Comparison of ENCODE assay signal across 21 cellular contexts in the genomic region with DNA sequence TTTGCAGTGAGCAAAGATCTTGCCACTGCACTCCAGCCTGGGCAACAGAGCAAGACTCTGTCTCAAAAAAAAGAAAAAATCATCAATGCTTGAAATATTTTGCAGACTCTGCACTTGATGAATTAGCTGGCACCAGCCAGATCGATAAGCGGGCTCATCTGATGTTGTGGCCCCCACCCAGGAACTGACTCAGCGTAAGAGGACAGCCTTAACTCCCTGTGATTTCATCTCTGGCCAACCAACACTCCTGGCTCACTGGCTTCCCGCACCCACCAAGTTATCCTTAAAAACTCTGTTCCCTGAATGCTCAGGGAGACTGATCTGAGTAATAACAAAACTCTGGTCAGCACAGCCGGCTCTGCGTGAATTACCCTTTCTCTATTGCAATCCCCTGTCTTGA.
A peak's percentile ranks its signal among the peaks of the same experiment; 100 is the strongest.
DNase-seq lines count a peak whose midpoint lies in the region; ATAC-seq, FAIRE-seq and TF ChIP-seq lines count a peak whose summit lies in the region.
"Had no signal": no experiment of that assay in that cellular context is flagged by ENCODE, and none has a peak within 500 bp of the region (broad histone marks: within the 10 kb centered on the region; RNA-seq: fewer than 3 reads in every experiment).

No MANE protein-coding gene starts in this region.

- H4K12ac ChIP-seq in trophoblast cell (ENCODE audit: low read depth, low read length) = no peak overlapping the region

- DNase-seq in GM23248 (peak; percentile 13), K562 (ENCODE audit: extremely low read depth in 1 of 4, low spot score in 3 of 4) (no peak), fibroblast of the aortic adventitia (ENCODE audit: low read depth) (peak; percentile 71), trophoblast cell (no peak), NCI-H2081 treated with DMSO at 0.1 percent for 48 hours (lab: John Stamatoyannopoulos, UW) (no peak)
- DNase-seq: Caco-2; CD4-positive, CD25-positive, alpha-beta regulatory T cell; CD8-positive, alpha-beta T cell; DMS153; DND-41; H9 had no signal

- peak overlapping the region; percentile 38 for H2AK5ac ChIP-seq in trophoblast cell (ENCODE audit: low read length)

- H3K27me3 ChIP-seq in GM23248 (replicated peaks; ENCODE audit: insufficient read depth) (no peaks in the 10 kb centered on the region; the same call in 1 of the 2 replicates), K562 (ENCODE audit: control insufficient read depth in 2 of 2, insufficient read depth in 2 of 2, low read length in 2 of 2) (peaks cover 41 to 76% of the 10 kb centered on the region in 2 experiments), trophoblast cell (ENCODE audit: insufficient read depth, low read length) (no peaks in the 10 kb centered on the region)
- H3K27me3 ChIP-seq: BLaER1 had no signal

- FAIRE-seq in K562 (lab: Jason Lieb, UNC) = no peak
- FAIRE-seq: A204.1, G401.6, GM12878 had no signal

- no peak for TF ChIP-seq POLR2A in K562 (conservative IDR thresholded peaks at IDR 0.05)

- ATAC-seq in K562 (no peak), GM18868 (IDR thresholded peaks at IDR 0.05; ENCODE audit: unreplicated experiment) (no peak), GM19467 (IDR thresholded peaks at IDR 0.05; ENCODE audit: unreplicated experiment) (no peak)
- ATAC-seq: CD8-positive, alpha-beta T cell; GM12878; GM23338; HCT116 had no signal

- no peaks in the 10 kb centered on the region for H3F3A ChIP-seq in GM23248 (ENCODE audit: insufficient read depth)

- H3K4me1 ChIP-seq in GM23248 (ENCODE audit: insufficient read depth) (no peaks in the 10 kb centered on the region), K562 (replicated peaks in 1 of 2; ENCODE audit: control insufficient read depth in 2 of 2, insufficient read depth in 2 of 2, low read length in 2 of 2) (peaks cover 0 to 5% of the 10 kb centered on the region in 2 experiments; a peak in 3 of 5 replicates), trophoblast cell (ENCODE audit: control insufficient read depth in 1 of 2, insufficient read depth in 2 of 2, low read length in 2 of 2) (peaks cover 9 to 13% of the 10 kb centered on the region in 2 experiments)

- POLR2A ChIA-PET in K562 (lab: Yijun Ruan, JAX) = no interaction called here

- no peak overlapping the region for H2BK12ac ChIP-seq in trophoblast cell (ENCODE audit: low read length)

- H3K79me2 ChIP-seq in GM23248 (ENCODE audit: insufficient read depth) (no peaks in the 10 kb centered on the region), K562 (ENCODE audit: control insufficient read depth, insufficient read depth, low read length) (no peaks in the 10 kb centered on the region), trophoblast cell (ENCODE audit: control insufficient read depth, insufficient read depth, low read length, poor library complexity) (peaks cover 1% of the 10 kb centered on the region)

- TF ChIP-seq RAD21 in K562 (CRISPR knock-in tag; conservative IDR thresholded peaks at IDR 0.05 in 1 of 2, IDR thresholded peaks at IDR 0.05 in 1 of 2) = no peak

- no peaks in the 10 kb centered on the region for H3K9me2 ChIP-seq in GM23248 (ENCODE audit: insufficient read depth)

- BruUV-seq in K562 (replicated peaks; lab: Mats Ljungman, UMichigan) = no TSS peak

- no peak overlapping the region for H3K14ac ChIP-seq in trophoblast cell (ENCODE audit: low read length)

- no peak overlapping the region for H2AFZ ChIP-seq in GM23248
- no peak overlapping the region for H2AFZ ChIP-seq in K562 (ENCODE audit: low read depth, low read length)
- no peak overlapping the region for H2AFZ ChIP-seq in trophoblast cell (ENCODE audit: insufficient read depth, low read length, poor library complexity)
- H2AFZ ChIP-seq: GM23338 had no signal

- no peak for TF ChIP-seq CTCF in K562 (IDR thresholded peaks at IDR 0.05 in 2 of 3, conservative IDR thresholded peaks at IDR 0.05 in 1 of 3; ENCODE audit: insufficient read depth in 2 of 3, low read depth in 1 of 3, low read length in 3 of 3)
- TF ChIP-seq CTCF in fibroblast of the aortic adventitia (IDR thresholded peaks at IDR 0.05; ENCODE audit: insufficient read depth, low read length) = no peak

- H4K20me1 ChIP-seq in GM23248 (ENCODE audit: insufficient read depth) = no peaks in the 10 kb centered on the region
- H4K20me1 ChIP-seq in K562 (replicated peaks; ENCODE audit: control insufficient read depth, insufficient read depth, low read length) = 0 out of 2 replicates have a peak, but pooled peaks cover 3% of the 10 kb centered on the region
- H4K20me1 ChIP-seq: BLaER1 had no signal

- H3K4me3 ChIP-seq in GM23248 (no peak overlapping the region), K562 (no peak overlapping the region), fibroblast of the aortic adventitia (ENCODE audit: low read depth, low read length) (no peak overlapping the region), trophoblast cell (ENCODE audit: low read depth, low read length) (no peak overlapping the region)
- H3K4me3 ChIP-seq: BLaER1, GM12878, GM23338 had no signal

- H3K27ac ChIP-seq in GM23248 = no peak overlapping the region
- no peak overlapping the region for H3K27ac ChIP-seq in K562 (ENCODE audit: extremely low read depth, low read depth, low read length)
- no peak overlapping the region for H3K27ac ChIP-seq in trophoblast cell (ENCODE audit: low read depth, low read length)
- H3K27ac ChIP-seq: 22Rv1, BLaER1, C4-2B had no signal

- peaks cover 24% of the 10 kb centered on the region for H3K79me1 ChIP-seq in trophoblast cell (ENCODE audit: low read length)

- no peak overlapping the region for H3K4ac ChIP-seq in trophoblast cell (ENCODE audit: low read depth, low read length)

- in situ Hi-C loops in GM23248 (cut with MboI) (no loop called here), K562 (cut with MboI) (no loop called here)

- H3K9me1 ChIP-seq in K562 (ENCODE audit: control insufficient read depth, insufficient read depth, low read length) = no peaks in the 10 kb centered on the region

- no peak for TF ChIP-seq EP300 in K562 (IDR thresholded peaks at IDR 0.05; ENCODE audit: low read length)

- H3K23ac ChIP-seq in trophoblast cell (ENCODE audit: low read length) = no peak overlapping the region

- H3K18ac ChIP-seq in trophoblast cell (ENCODE audit: low read length) = no peak overlapping the region

- H3K4me2 ChIP-seq in GM23248 (ENCODE audit: unreplicated experiment) (no peak overlapping the region), K562 (ENCODE audit: insufficient read depth, low read length) (no peak overlapping the region), trophoblast cell (ENCODE audit: low read length) (no peak overlapping the region)
- H3K4me2 ChIP-seq: BLaER1, GM23338 had no signal

- 34 to 51% methylated on average over 6 of the region's 6 CpGs for WGBS in GM23248 (ENCODE audit: low coverage in 1 of 2, low lambda C conversion rate in 2 of 2, missing lambda C conversion rate in 2 of 2), 2 experiments
- 0% methylated on average over 6 of the region's 6 CpGs for WGBS in K562 (ENCODE audit: insufficient coverage, low coverage, missing lambda C conversion rate)
- WGBS in trophoblast cell (ENCODE audit: extremely low coverage, insufficient coverage, insufficient read length) = no CpG with 5 or more reads among the region's 6 CpGs

- no peak overlapping the region for H2BK5ac ChIP-seq in trophoblast cell (ENCODE audit: low read depth, low read length, poor library complexity)

- H3K36me3 ChIP-seq in GM23248 (ENCODE audit: low read depth) (no peaks in the 10 kb centered on the region), K562 (ENCODE audit: control insufficient read depth, insufficient read depth, low read length) (no peaks in the 10 kb centered on the region), trophoblast cell (ENCODE audit: control insufficient read depth in 1 of 2, insufficient read depth in 2 of 2, low read length in 2 of 2) (no peaks in the 10 kb centered on the region)
- H3K36me3 ChIP-seq: BLaER1 had no signal

- H3K9ac ChIP-seq in GM23248 (no peak overlapping the region), K562 (ENCODE audit: insufficient read depth in 1 of 2, low read depth in 2 of 2, low read length in 2 of 2) (no peak overlapping the region), trophoblast cell (ENCODE audit: low read length) (no peak overlapping the region)
- H3K9ac ChIP-seq: BLaER1 had no signal

- H3K9me3 ChIP-seq in GM23248 (ENCODE audit: low read depth) (no peaks in the 10 kb centered on the region), K562 (replicated peaks; ENCODE audit: control insufficient read depth, insufficient read depth, low read depth, low read length) (peaks cover 3% of the 10 kb centered on the region), trophoblast cell (ENCODE audit: insufficient read depth, low read depth, low read length) (peaks cover 8% of the 10 kb centered on the region)
- H3K9me3 ChIP-seq: Caco-2 had no signal

- CTCF ChIA-PET in K562 (lab: Yijun Ruan, JAX; ENCODE audit: low intra/inter-chr PET ratio) = no interaction called here

- peak overlapping the region; percentile 32 for H4K91ac ChIP-seq in trophoblast cell (ENCODE audit: low read depth, low read length)

- H2BK120ac ChIP-seq in trophoblast cell (ENCODE audit: insufficient read depth, low read length, poor library complexity) = no peak overlapping the region

- peak overlapping the region; percentile 32 for H4K8ac ChIP-seq in trophoblast cell (ENCODE audit: low read depth, low read length)

- intact Hi-C loops in K562 (cut with micrococcal nuclease) = no loop called here

TF ChIP-seq in K562, 482 proteins besides CTCF, POLR2A, EP300 and RAD21 (continues in another document):
- TF ChIP-seq BRD9 (IDR thresholded peaks at IDR 0.05; ENCODE audit: low read depth, partially characterized antibody) = no peak
- TF ChIP-seq ZSCAN29 (IDR thresholded peaks at IDR 0.05) = no peak
- TF ChIP-seq CBX3 (IDR thresholded peaks at IDR 0.05; ENCODE audit: borderline replicate concordance in 1 of 2, low read length in 2 of 2) = no peak
- TF ChIP-seq ZNF316 (IDR thresholded peaks at IDR 0.05) = peak; percentile 18; the same call in 1 of the 2 replicates
- TF ChIP-seq C11orf30 (IDR thresholded peaks at IDR 0.05; ENCODE audit: low read depth) = peak; percentile 46; the same call in 1 of the 2 replicates
- TF ChIP-seq, protein P1, sequence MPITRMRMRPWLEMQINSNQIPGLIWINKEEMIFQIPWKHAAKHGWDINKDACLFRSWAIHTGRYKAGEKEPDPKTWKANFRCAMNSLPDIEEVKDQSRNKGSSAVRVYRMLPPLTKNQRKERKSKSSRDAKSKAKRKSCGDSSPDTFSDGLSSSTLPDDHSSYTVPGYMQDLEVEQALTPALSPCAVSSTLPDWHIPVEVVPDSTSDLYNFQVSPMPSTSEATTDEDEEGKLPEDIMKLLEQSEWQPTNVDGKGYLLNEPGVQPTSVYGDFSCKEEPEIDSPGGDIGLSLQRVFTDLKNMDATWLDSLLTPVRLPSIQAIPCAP (CRISPR knock-in tag; IDR thresholded peaks at IDR 0.05; ENCODE audit: borderline replicate concordance) = no peak
- TF ChIP-seq MAFG (tag; conservative IDR thresholded peaks at IDR 0.05) = peak; percentile 55
- no peak for TF ChIP-seq THRAP3 (IDR thresholded peaks at IDR 0.05; ENCODE audit: borderline replicate concordance)
- peak; percentile 36; the same call in 1 of the 2 replicates for TF ChIP-seq NFE2 (IDR thresholded peaks at IDR 0.05; ENCODE audit: low read depth)
- TF ChIP-seq TSC22D4 (tag; IDR thresholded peaks at IDR 0.05) = no peak
- TF ChIP-seq JUN (IDR thresholded peaks at IDR 0.05; ENCODE audit: borderline replicate concordance, low read depth, low read length) = no peak
- TF ChIP-seq JUN (CRISPR knock-in tag; IDR thresholded peaks at IDR 0.05; ENCODE audit: borderline replicate concordance) = no peak

Comparison
In these comparisons a context has a peak if more than half of its experiments do, and no peak if none do; other contexts are left out.
1. DNase-seq: peak in GM23248 (single experiment) and fibroblast of the aortic adventitia (single experiment); none in K562 (0 of 4), trophoblast cell (0 of 2) and NCI-H2081 treated with DMSO at 0.1 percent for 48 hours (single experiment).